8 cellular contexts compared by ENCODE assay signal in the genomic region with DNA sequence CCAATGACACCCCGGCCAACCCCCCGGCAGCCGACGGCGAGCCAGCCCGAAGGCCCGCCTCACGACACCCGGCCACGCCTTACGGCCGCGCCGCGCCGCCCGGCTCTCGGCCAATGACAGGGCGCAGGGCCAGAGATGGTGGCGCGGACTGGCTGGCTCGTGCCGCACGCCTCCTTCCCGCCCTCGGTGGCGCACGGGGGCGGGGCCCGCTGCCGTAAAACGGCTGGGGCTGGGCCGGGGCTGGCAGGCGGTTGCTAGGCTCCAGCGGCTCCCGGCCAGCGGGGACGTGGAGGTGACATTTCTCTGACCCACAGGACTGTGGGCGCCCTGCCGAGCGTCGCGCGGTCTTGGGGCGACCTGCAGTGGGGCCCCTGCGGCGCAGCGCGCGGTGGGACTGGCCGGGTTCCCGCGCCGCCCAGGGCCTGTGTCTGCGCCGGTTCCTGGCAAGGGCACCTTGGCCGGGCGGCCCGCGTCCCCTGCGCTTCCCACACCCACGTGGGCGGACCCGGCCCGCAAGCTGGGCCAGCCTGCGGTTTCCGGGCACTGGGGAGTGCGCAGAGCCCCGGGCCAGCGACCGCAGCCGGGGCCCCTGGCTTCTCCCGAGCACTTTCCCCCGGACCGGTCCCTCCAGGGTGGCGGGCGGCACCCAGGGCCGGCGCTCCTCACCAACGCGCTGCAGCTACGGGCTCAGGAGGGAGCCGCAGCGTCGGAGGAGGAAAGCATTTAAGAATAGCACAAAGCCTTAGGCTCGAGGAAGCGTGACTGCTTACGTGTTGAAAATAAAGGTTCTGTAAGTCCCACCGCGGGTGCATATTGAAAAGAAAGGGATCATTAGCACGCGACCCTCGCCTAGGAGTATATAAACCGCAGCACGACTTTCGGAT. TPM values are rescaled to one million over a fixed set of nuclear protein-coding genes. Genes with fewer than 3 reads are reported as not detected.
DNase-seq lines count a peak whose midpoint lies in the region; ATAC-seq and TF ChIP-seq lines count a peak whose summit lies in the region.

A gene (minus strand): TSS at position 8 of the 884 bp plus-strand sequence. CDS start 64 bp downstream, outside the sequence.

- peak; percentile 97 for ATAC-seq in stimulated activated naive CD8-positive, alpha-beta T cell treated with anti-CD3 and anti-CD28 coated beads, Interleukin-15, Interleukin-2, amounts not matched to agents 100 U/mL and 50 U/mL, for 24 hours

- H3K79me2 ChIP-seq in MM.1S (ENCODE audit: low read length) = peaks cover 37% of the 10 kb centered on the region

- H3K9me2 ChIP-seq in MM.1S (replicated peaks; ENCODE audit: insufficient read depth, low read length) = no peaks in the 10 kb centered on the region

- H3K27me3 Mint-ChIP-seq in nephron (ENCODE audit: low read depth) = no peaks in the 10 kb centered on the region

- H2AFZ ChIP-seq in MM.1S (ENCODE audit: low read length) = peak within 1 kb of the TSS; percentile 30; the same call in 1 of the 2 replicates

- peak within 1 kb of the TSS; percentile 72 for H3K9ac ChIP-seq in MM.1S (ENCODE audit: low read length)

- H3K9me3 Mint-ChIP-seq in nephron = no peaks in the 10 kb centered on the region

- in situ Hi-C loops in G401 (cut with HindIII; ENCODE audit: low sequenced_read_pairs) = no loop called here

- H3K27ac Mint-ChIP-seq in nephron = peak within 1 kb of the TSS; percentile 88 to 98 (median 95)

- no peaks in the 10 kb centered on the region for H3K9me3 ChIP-seq in MM.1S (replicated peaks; ENCODE audit: insufficient read depth, low read length)

- H3K4me3 Mint-ChIP-seq in nephron = peak within 1 kb of the TSS; percentile 92 to 97 (median 94)

- TF ChIP-seq CTCF in MM.1S (IDR thresholded peaks at IDR 0.05; ENCODE audit: low read length) (no peak), fibroblast of the aortic adventitia (IDR thresholded peaks at IDR 0.05; ENCODE audit: insufficient read depth, low read length) (no peak), nephron (IDR thresholded peaks at IDR 0.05; ENCODE audit: unreplicated experiment in 3 of 3) (no peak)

- H3F3A ChIP-seq in MM.1S (ENCODE audit: insufficient read depth, low read length) = peaks cover 5% of the 10 kb centered on the region; the same call in 1 of the 2 replicates

- DNase-seq in G401 (ENCODE audit: low spot score) = peak; percentile 94
- peak; percentile 96 for DNase-seq in HCEC 1CT
- peak; percentile 90 for DNase-seq in MM.1S
- peak; percentile 95 for DNase-seq in SHP77 treated with DMSO at 0.1 percent for 48 hours (lab: John Stamatoyannopoulos, UW)
- peak; percentile 98 for DNase-seq in activated effector memory CD4-positive, alpha-beta T cell treated with anti-CD3 and anti-CD28 coated beads, Interleukin-2, amount 50 U/mL, for 16 hours
- peak; percentile 90 for DNase-seq in fibroblast of the aortic adventitia (ENCODE audit: low read depth)
- peak; percentile 96 for DNase-seq in stimulated activated naive CD8-positive, alpha-beta T cell treated with anti-CD3 and anti-CD28 coated beads, Interleukin-15, Interleukin-2, amounts not matched to agents 100 U/mL and 50 U/mL, for 24 hours

- H3K27ac ChIP-seq in MM.1S (ENCODE audit: low read length) = peak within 1 kb of the TSS; percentile 89

- H3K27me3 ChIP-seq in MM.1S (replicated peaks; ENCODE audit: insufficient read depth, low read length) = no peaks in the 10 kb centered on the region

- H3K4me2 ChIP-seq in MM.1S (ENCODE audit: low read depth, low read length) = peak within 1 kb of the TSS; percentile 68; the same call in 1 of the 2 replicates

- H3K4me3 ChIP-seq in MM.1S (ENCODE audit: low read length) = peak within 1 kb of the TSS; percentile 86
- H3K4me3 ChIP-seq in fibroblast of the aortic adventitia (ENCODE audit: low read depth, low read length) = peak within 1 kb of the TSS; percentile 97

- no peaks in the 10 kb centered on the region for H3K4me1 ChIP-seq in MM.1S (ENCODE audit: low read length)

- peaks cover 16% of the 10 kb centered on the region for H3K4me1 Mint-ChIP-seq in nephron

- no peaks in the 10 kb centered on the region for H3K36me3 Mint-ChIP-seq in nephron (ENCODE audit: low read depth)

- no peaks in the 10 kb centered on the region for H3K36me3 ChIP-seq in MM.1S (replicated peaks; ENCODE audit: insufficient read depth, low read length)

- H4K20me1 ChIP-seq in MM.1S (ENCODE audit: insufficient read depth, low read length) = no peaks in the 10 kb centered on the region

RNA-seq across cellular contexts. Expression of the gene that starts here (rescaled TPM):
- 28.7 and 37.0 TPM in 2 replicates for total RNA-seq in G401 (2014; rRNA removed; shearing (Covaris generic))
- total RNA-seq in fibroblast of the aortic adventitia (ENCODE audit: low replicate concordance) = 11.8 and 33.8 TPM in 2 replicates

Comparison
In these comparisons a context has a peak if more than half of its experiments do, and no peak if none do; other contexts are left out.
1. Peak in every context shown above with its lines: DNase-seq, ATAC-seq, H3K4me3 ChIP-seq and H3K27ac ChIP-seq.